ENCODE assay signal across 9 cellular contexts in genomic region chrX:119467433-119467832, GRCh38. TPM values are rescaled to one million over a fixed set of nuclear protein-coding genes. Genes with fewer than 3 reads are reported as not detected.
DNase-seq lines count a peak whose midpoint lies in the region; ATAC-seq and TF ChIP-seq lines count a peak whose summit lies in the region.
"Had no signal": no experiment of that assay in that cellular context is flagged by ENCODE, and none has a peak within 500 bp of the region (broad histone marks: within the 10 kb centered on the region; RNA-seq: fewer than 3 reads in every experiment).

No MANE protein-coding gene starts in this region.

- peak overlapping the region; percentile 89 for H3K4me3 ChIP-seq in adipocyte (ENCODE audit: low read length)
- H3K4me3 ChIP-seq in naive thymus-derived CD4-positive, alpha-beta T cell (ENCODE audit: low read length): no peak overlapping the region

- H3K9me3 Mint-ChIP-seq in CD4-positive, alpha-beta T cell: no peaks in the 10 kb centered on the region
- H3K9me3 Mint-ChIP-seq in HFFc6: no peaks in the 10 kb centered on the region
- no peaks in the 10 kb centered on the region for H3K9me3 Mint-ChIP-seq in naive thymus-derived CD4-positive, alpha-beta T cell

- ATAC-seq in CD4-positive, alpha-beta T cell (ENCODE audit: poor library complexity): no peak
- ATAC-seq in naive thymus-derived CD4-positive, alpha-beta T cell: no peak
- no peak for ATAC-seq in HG02678 (IDR thresholded peaks at IDR 0.05; ENCODE audit: unreplicated experiment)

- TF ChIP-seq CTCF in CD4-positive, alpha-beta T cell (IDR thresholded peaks at IDR 0.05): no peak
- TF ChIP-seq CTCF in HFFc6 (IDR thresholded peaks at IDR 0.05): no peak

- no peak overlapping the region for H3K9ac ChIP-seq in adipocyte (ENCODE audit: low read length)

- no peaks in the 10 kb centered on the region for H3K9me3 ChIP-seq in CD4-positive, alpha-beta T cell (ENCODE audit: control insufficient read depth, low read length)
- no peaks in the 10 kb centered on the region for H3K9me3 ChIP-seq in adipocyte (ENCODE audit: control insufficient read depth, low read length)
- H3K9me3 ChIP-seq in naive thymus-derived CD4-positive, alpha-beta T cell (ENCODE audit: control insufficient read depth in 2 of 3, low read length in 3 of 3): no peaks in the 10 kb centered on the region
- H3K9me3 ChIP-seq: vagina had no signal

- peaks cover 24% of the 10 kb centered on the region for H3K36me3 Mint-ChIP-seq in CD4-positive, alpha-beta T cell (ENCODE audit: low read depth)
- peaks cover 6% of the 10 kb centered on the region; the same call in 1 of the 2 replicates for H3K36me3 Mint-ChIP-seq in HFFc6 (ENCODE audit: low read depth)
- peaks cover 0 to 14% (median 0%) of the 10 kb centered on the region in 5 donors for H3K36me3 Mint-ChIP-seq in naive thymus-derived CD4-positive, alpha-beta T cell

- H3K27me3 Mint-ChIP-seq in CD4-positive, alpha-beta T cell: no peaks in the 10 kb centered on the region
- H3K27me3 Mint-ChIP-seq in HFFc6 (ENCODE audit: insufficient read depth): no peaks in the 10 kb centered on the region; the same call in 1 of the 2 replicates
- no peaks in the 10 kb centered on the region for H3K27me3 Mint-ChIP-seq in naive thymus-derived CD4-positive, alpha-beta T cell

- H3K4me1 ChIP-seq in adipocyte (ENCODE audit: control insufficient read depth, insufficient read depth, low read length): peaks cover 5% of the 10 kb centered on the region
- peaks cover 5 to 6% of the 10 kb centered on the region in 2 donors for H3K4me1 ChIP-seq in naive thymus-derived CD4-positive, alpha-beta T cell (ENCODE audit: control insufficient read depth in 2 of 2, insufficient read depth in 2 of 2, low read length in 2 of 2)
- H3K4me1 ChIP-seq: vagina had no signal

- CTCF ChIA-PET in CD4-positive, alpha-beta T cell (lab: Charles Lee): no interaction called here
- CTCF ChIA-PET in naive thymus-derived CD4-positive, alpha-beta T cell (lab: Charles Lee): no interaction called here

- no peaks in the 10 kb centered on the region for H3K27me3 ChIP-seq in CD4-positive, alpha-beta T cell (ENCODE audit: control insufficient read depth, insufficient read depth, low read length)
- peaks cover under 1% of the 10 kb centered on the region for H3K27me3 ChIP-seq in adipocyte (replicated peaks; ENCODE audit: control insufficient read depth, insufficient read depth, low read length)
- no peaks in the 10 kb centered on the region for H3K27me3 ChIP-seq in naive thymus-derived CD4-positive, alpha-beta T cell (ENCODE audit: control insufficient read depth in 2 of 2, insufficient read depth in 2 of 2, low read length in 2 of 2)
- H3K27me3 ChIP-seq: vagina had no signal

- intact Hi-C loops in CD4-positive, alpha-beta T cell (cut with DNase I, micrococcal nuclease): loop anchor here in 1 of 2 experiments (5.0 kb wide), 2 partner anchors 100 to 230 kb away; partner anchors contain the start of genes PGRMC1 and STEEP1
- intact Hi-C loops in naive thymus-derived CD4-positive, alpha-beta T cell (cut with micrococcal nuclease): loop anchor here (5.0 to 10.0 kb wide), 4 partner anchors 35 to 493 kb away; partner anchors contain the start of genes LONRF3 (in 1 of the 2), PGRMC1 (in 1 of the 2) and SEPTIN6 (in 1 of the 2)

- H3K27ac Mint-ChIP-seq in CD4-positive, alpha-beta T cell: no peak overlapping the region
- H3K27ac Mint-ChIP-seq in HFFc6: no peak overlapping the region
- H3K27ac Mint-ChIP-seq in naive thymus-derived CD4-positive, alpha-beta T cell: peak overlapping the region in 4 of 9 donors; percentile 70 to 91 (median 86)

- no peak overlapping the region for H3K27ac ChIP-seq in CD4-positive, alpha-beta T cell (ENCODE audit: low read depth, low read length)
- no peak overlapping the region for H3K27ac ChIP-seq in naive thymus-derived CD4-positive, alpha-beta T cell (ENCODE audit: low read depth, low read length)

- POLR2A ChIA-PET in CD4-positive, alpha-beta T cell (lab: Charles Lee): interaction anchor here (1.2 to 2.7 kb wide), 3 partner anchors 15 to 324 kb away, joined by 4 to 16 read pairs (median 10); partner anchors contain the start of genes RPL39 and SLC25A43
- POLR2A ChIA-PET in naive thymus-derived CD4-positive, alpha-beta T cell (lab: Charles Lee): interaction anchor here (0.9 to 1.0 kb wide), 3 partner anchors 138 to 289 kb away, joined by 3 to 6 read pairs (median 4); partner anchors contain the start of genes NKRF and SEPTIN6

- no peak for DNase-seq in CD4-positive, alpha-beta T cell
- DNase-seq in HFFc6 (no peak), adipocyte (ENCODE audit: low read depth) (no peak), C1 segment of cervical spinal cord (lab: John Stamatoyannopoulos, UW) (no peak), NCI-H69 (lab: John Stamatoyannopoulos, UW) (no peak), MV-4-11 (lab: John Stamatoyannopoulos, UW) (no peak)
- DNase-seq in naive thymus-derived CD4-positive, alpha-beta T cell: no peak

- H3K36me3 ChIP-seq in adipocyte (ENCODE audit: control insufficient read depth, insufficient read depth, low read length, severe bottlenecking): peaks cover 19% of the 10 kb centered on the region
- peaks cover 4 to 18% (median 8%) of the 10 kb centered on the region in 3 experiments for H3K36me3 ChIP-seq in naive thymus-derived CD4-positive, alpha-beta T cell (ENCODE audit: control insufficient read depth in 2 of 3, insufficient read depth in 3 of 3, low read length in 3 of 3)

- H3K4me3 Mint-ChIP-seq in CD4-positive, alpha-beta T cell: peak overlapping the region; percentile 25
- H3K4me3 Mint-ChIP-seq in HFFc6: peak overlapping the region; percentile 88; the same call in 1 of the 2 replicates
- H3K4me3 Mint-ChIP-seq in naive thymus-derived CD4-positive, alpha-beta T cell: peak overlapping the region in 6 of 10 donors; percentile 78 to 89 (median 85)

- H3K4me1 Mint-ChIP-seq in CD4-positive, alpha-beta T cell (ENCODE audit: low read depth): peaks cover 10% of the 10 kb centered on the region
- H3K4me1 Mint-ChIP-seq in HFFc6 (ENCODE audit: low read depth): no peaks in the 10 kb centered on the region
- H3K4me1 Mint-ChIP-seq in naive thymus-derived CD4-positive, alpha-beta T cell: peaks cover 0 to 17% (median 10%) of the 10 kb centered on the region in 7 donors

RNA-seq across cellular contexts. Expression of gene SLC25A5, which starts 0.8 kb away (rescaled TPM):
- 100 to 1,000 TPM; 160 to 161 TPM for total RNA-seq in CD4-positive, alpha-beta T cell
- total RNA-seq in HFFc6 (2021; fragmentation: NEBNext Ultra II Directional; extraction: Animal tissue kit (Norgen Biotek cat#: 25700)): 100 to 1,000 TPM; 223 to 296 (median 270) TPM
- total RNA-seq in naive thymus-derived CD4-positive, alpha-beta T cell: 100 to 1,000 TPM in 3 of 5 experiments, 10 to 100 TPM in 2; 90.2 to 333 (median 132) TPM
- 100 to 1,000 TPM; 252 to 287 TPM for polyA plus RNA-seq in naive thymus-derived CD4-positive, alpha-beta T cell

Comparison
In these comparisons a context has a peak if more than half of its experiments do, and no peak if none do; other contexts are left out.
1. H3K4me3 Mint-ChIP-seq: peak in every context shown above with its lines; median percentile 88 in HFFc6; 85 in naive thymus-derived CD4-positive, alpha-beta T cell; 25 in CD4-positive, alpha-beta T cell.